Comparison of ENCODE assay signal across 8 cellular contexts in the genomic region with DNA sequence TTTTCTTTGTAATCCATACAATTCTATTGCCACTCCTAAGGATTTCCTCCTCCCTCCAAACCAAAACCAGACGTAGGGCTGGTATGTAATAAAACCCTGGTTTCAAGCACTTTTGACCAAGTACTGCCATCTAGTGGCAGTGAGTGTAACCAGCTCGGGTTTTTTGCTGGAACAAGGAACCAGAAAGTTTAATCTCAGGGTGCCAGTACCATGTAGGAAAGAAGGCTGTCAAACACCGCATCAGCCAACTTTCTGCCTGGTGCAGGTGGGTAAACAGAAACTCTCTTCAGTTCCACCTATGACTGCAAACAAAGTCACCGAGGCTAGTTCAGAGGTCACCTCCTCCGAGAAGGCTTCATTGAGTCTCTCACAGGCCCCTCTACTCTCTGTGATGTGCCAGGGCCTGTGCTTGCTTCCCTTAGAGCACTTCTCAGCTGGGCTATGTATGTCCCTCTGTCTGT. TPM values are rescaled to one million over a fixed set of nuclear protein-coding genes. Genes with fewer than 3 reads are reported as not detected.
DNase-seq lines count a peak whose midpoint lies in the region; ATAC-seq and TF ChIP-seq lines count a peak whose summit lies in the region.

No MANE protein-coding gene starts in this region.

- H3K4me3 ChIP-seq in fibroblast of villous mesenchyme (ENCODE audit: low read depth, low read length) (no peak overlapping the region), aorta (ENCODE audit: low read length in 2 of 2) (no peak overlapping the region)

- peak; percentile 46 to 74 for DNase-seq in NCI-H524 (lab: John Stamatoyannopoulos, UW)
- no peak for DNase-seq in NCI-H524 treated with DMSO at 0.1 percent for 48 hours (lab: John Stamatoyannopoulos, UW)
- peak; percentile 65 for DNase-seq in KBM-7
- DNase-seq in RPMI8226: peak; percentile 61
- DNase-seq in activated effector memory CD4-positive, alpha-beta T cell treated with Interleukin-2 at 50 U/mL for 16 hours: peak; percentile 19
- DNase-seq in fibroblast of villous mesenchyme (ENCODE audit: low read depth): peak; percentile 76
- DNase-seq in nucleus accumbens (lab: John Stamatoyannopoulos, UW): peak in 42 of 56 donors; percentile 4 to 77 (median 37)
- DNase-seq in aorta: no peak

- 31 to 33% methylated on average over 5 of the region's 5 CpGs for WGBS in aorta, 2 donors

- no peaks in the 10 kb centered on the region for H3K4me1 ChIP-seq in aorta (ENCODE audit: control insufficient read depth in 1 of 2, insufficient read depth in 2 of 2, low read length in 2 of 2)

- in situ Hi-C loops in KBM-7 (cut with MboI; ENCODE audit: low pct_unique_long_range_greater_than_20kb, low sequenced_read_pairs): no loop called here

- no peaks in the 10 kb centered on the region for H3K36me3 ChIP-seq in aorta (ENCODE audit: control insufficient read depth in 1 of 2, insufficient read depth in 2 of 2, low read length in 1 of 2)

- H3K27me3 ChIP-seq in aorta (ENCODE audit: control insufficient read depth in 1 of 2, insufficient read depth in 2 of 2, low read length in 1 of 2): peaks cover 0 to 2% of the 10 kb centered on the region in 2 donors

- intact Hi-C loops in aorta (cut with DNase I): loop anchor here in 1 of 2 donors (5.0 kb wide), 1 partner anchor 103 kb away; a partner anchor contains a TSS

- H3K9me3 ChIP-seq in aorta (ENCODE audit: control insufficient read depth, low read length): peaks cover 2% of the 10 kb centered on the region

- TF ChIP-seq CTCF in fibroblast of villous mesenchyme (IDR thresholded peaks at IDR 0.05; ENCODE audit: insufficient read depth, low read depth, low read length): peak; percentile 88

- ATAC-seq in aorta (ENCODE audit: low FRiP score): peak; percentile 82

- H3K27ac ChIP-seq in aorta (ENCODE audit: low read depth in 1 of 2, low read length in 2 of 2): no peak overlapping the region

RNA-seq across cellular contexts. Expression of a gene that starts 10.2 kb away (rescaled TPM):
- total RNA-seq in fibroblast of villous mesenchyme (under 0.01 and 7.4 TPM in 2 replicates), aorta (10 to 100 TPM in 1 of 2 donors, 1 to 10 TPM in 1; 4.8 to 15.9 TPM)
- 10 to 100 TPM in 1 of 2 donors, 1 to 10 TPM in 1; 8.6 to 22.5 TPM for polyA plus RNA-seq in aorta

RNA-seq across cellular contexts. Expression of a gene that starts 32.1 kb away (rescaled TPM):
- not detected in 2 replicates for total RNA-seq in fibroblast of villous mesenchyme
- total RNA-seq in aorta: not detected
- polyA plus RNA-seq in aorta: 1,000 to 10,000 TPM in 1 of 2 donors, 10 to 100 TPM in 1; 18.8 to 2,211 TPM

Comparison
In these comparisons a context has a peak if more than half of its experiments do, and no peak if none do; other contexts are left out.
1. DNase-seq: peak in NCI-H524 (2 of 2), KBM-7 (single experiment), RPMI8226 (single experiment), activated effector memory CD4-positive, alpha-beta T cell treated with Interleukin-2 at 50 U/mL for 16 hours (single experiment), fibroblast of villous mesenchyme (single experiment) and nucleus accumbens (42 of 56); none in NCI-H524 treated with DMSO at 0.1 percent for 48 hours (single experiment) and aorta (0 of 2).